Comparison of ENCODE assay signal across 17 cellular contexts in genomic region chr2:55399815-55400214, GRCh38. TPM values are rescaled to one million over a fixed set of nuclear protein-coding genes. Genes with fewer than 3 reads are reported as not detected.
A peak's percentile ranks its signal among the peaks of the same experiment; 100 is the strongest.
DNase-seq lines count a peak whose midpoint lies in the region; ATAC-seq, FAIRE-seq and TF ChIP-seq lines count a peak whose summit lies in the region.
"Had no signal": no experiment of that assay in that cellular context is flagged by ENCODE, and none has a peak within 500 bp of the region (broad histone marks: within the 10 kb centered on the region; RNA-seq: fewer than 3 reads in every experiment).

No MANE protein-coding gene starts in this region.

- no peaks in the 10 kb centered on the region for H3K36me3 ChIP-seq in GM23248 (ENCODE audit: low read depth)
- no peaks in the 10 kb centered on the region for H3K36me3 ChIP-seq in GM23338 (ENCODE audit: insufficient read depth)

- H4K20me1 ChIP-seq in GM23248 (ENCODE audit: insufficient read depth): no peaks in the 10 kb centered on the region
- H4K20me1 ChIP-seq in GM23338 (replicated peaks; ENCODE audit: insufficient read depth): no peaks in the 10 kb centered on the region

- no peaks in the 10 kb centered on the region for H3K27me3 ChIP-seq in GM23248 (replicated peaks; ENCODE audit: insufficient read depth)
- H3K27me3 ChIP-seq in GM23338 (ENCODE audit: insufficient read depth): no peaks in the 10 kb centered on the region

- H3K27me3 Mint-ChIP-seq in osteocyte (ENCODE audit: unreplicated experiment): no peaks in the 10 kb centered on the region
- no peaks in the 10 kb centered on the region for H3K27me3 Mint-ChIP-seq in GM23338 (ENCODE audit: insufficient read depth, low read depth, poor library complexity)

- H3K36me3 Mint-ChIP-seq in osteocyte (ENCODE audit: unreplicated experiment) (peaks cover 6% of the 10 kb centered on the region), GM23338 (ENCODE audit: low read depth) (peaks cover 10% of the 10 kb centered on the region; the same call in 2 of the 3 replicates)

- peak; percentile 19 for DNase-seq in GM23248
- no peak for DNase-seq in frontal cortex (ENCODE audit: low spot score in 2 of 2)
- no peak for DNase-seq in osteocyte (ENCODE audit: extremely low spot score, unreplicated experiment)
- DNase-seq in NCI-H526 treated with DMSO at 0.1 percent for 48 hours (lab: John Stamatoyannopoulos, UW): no peak
- DNase-seq in activated naive CD4-positive, alpha-beta T cell treated with Interleukin-2 at 50 U/mL for 16 hours: no peak
- no peak for DNase-seq in GM23338 (ENCODE audit: low spot score)
- no peak for DNase-seq in activated CD4-positive, alpha-beta T cell treated with anti-CD3 and anti-CD28 coated beads, Interleukin-2, amount 50 U/mL, for 48 hours
- DNase-seq: Caco-2; CD8-positive, alpha-beta T cell; DND-41; GF-D8; HCEC 1CT; HFFc6 had no signal

- H3K4me3 Mint-ChIP-seq in osteocyte (ENCODE audit: unreplicated experiment) (no peak overlapping the region), GM23338 (no peak overlapping the region)
- H3K4me3 Mint-ChIP-seq: CD14-positive monocyte; CD8-positive, alpha-beta T cell; HFFc6 had no signal

- peak; percentile 80 for ATAC-seq in SK-N-SH treated with all-trans-retinoic acid at 6 μM for 48 hours
- ATAC-seq in GM23338: no peak
- ATAC-seq: CD8-positive, alpha-beta T cell had no signal

- H3K27ac Mint-ChIP-seq in osteocyte (ENCODE audit: unreplicated experiment) (peak overlapping the region; percentile 73), GM23338 (no peak overlapping the region)
- H3K27ac Mint-ChIP-seq: CD8-positive, alpha-beta T cell; HFFc6 had no signal

- H3K4me1 ChIP-seq in GM23248 (ENCODE audit: insufficient read depth) (peaks cover 7% of the 10 kb centered on the region; the same call in 1 of the 2 replicates), GM23338 (ENCODE audit: insufficient read depth) (no peaks in the 10 kb centered on the region)
- H3K4me1 ChIP-seq: Caco-2 had no signal

- H3K9ac ChIP-seq in GM23248: no peak overlapping the region

- TF ChIP-seq CTCF in osteocyte (IDR thresholded peaks at IDR 0.05) (no peak), GM23338 (conservative IDR thresholded peaks at IDR 0.05; ENCODE audit: low read depth in 2 of 2) (no peak)

- H3K9me3 Mint-ChIP-seq in osteocyte (ENCODE audit: unreplicated experiment) (no peaks in the 10 kb centered on the region), GM23338 (no peaks in the 10 kb centered on the region)
- H3K9me3 Mint-ChIP-seq: CD14-positive monocyte; CD8-positive, alpha-beta T cell; HFFc6 had no signal

- H3F3A ChIP-seq in GM23248 (ENCODE audit: insufficient read depth) (no peaks in the 10 kb centered on the region), GM23338 (replicated peaks; ENCODE audit: low read depth) (no peaks in the 10 kb centered on the region)

- no peaks in the 10 kb centered on the region for H3K9me3 ChIP-seq in GM23248 (ENCODE audit: low read depth)
- H3K9me3 ChIP-seq: Caco-2 had no signal

- in situ Hi-C loops in GM23248 (cut with MboI): no loop called here

- no peaks in the 10 kb centered on the region for H3K9me2 ChIP-seq in GM23248 (ENCODE audit: insufficient read depth)
- no peaks in the 10 kb centered on the region for H3K9me2 ChIP-seq in GM23338 (ENCODE audit: insufficient read depth)

- H3K4me2 ChIP-seq in GM23248 (ENCODE audit: unreplicated experiment): no peak overlapping the region
- no peak overlapping the region for H3K4me2 ChIP-seq in GM23338

- H3K79me2 ChIP-seq in GM23248 (ENCODE audit: insufficient read depth) (peaks cover 49% of the 10 kb centered on the region), GM23338 (replicated peaks; ENCODE audit: insufficient read depth) (peaks cover 59% of the 10 kb centered on the region)

- H2AFZ ChIP-seq in GM23248 (no peak overlapping the region), GM23338 (no peak overlapping the region)

- FAIRE-seq in frontal cortex (lab: Jason Lieb, UNC): peak; percentile 82
- FAIRE-seq: GM19239 had no signal

- H3K27ac ChIP-seq in GM23248 (no peak overlapping the region), GM23338 (ENCODE audit: low read depth) (no peak overlapping the region)
- H3K27ac ChIP-seq: HL-60 had no signal

- peaks cover 35% of the 10 kb centered on the region for H3K4me1 Mint-ChIP-seq in osteocyte (ENCODE audit: unreplicated experiment)
- H3K4me1 Mint-ChIP-seq in GM23338: peaks cover 6% of the 10 kb centered on the region; the same call in 2 of the 3 replicates

- H3K4me3 ChIP-seq in GM23248: no peak overlapping the region
- no peak overlapping the region for H3K4me3 ChIP-seq in GM23338

TF ChIP-seq in SK-N-SH treated with all-trans-retinoic acid at 6 μM for 48 hours, 23 proteins besides CTCF, POLR2A, EP300 and RAD21:
- TF ChIP-seq ISL1 (CRISPR knock-in tag; IDR thresholded peaks at IDR 0.05) (peak; percentile 39), SNAI2 (CRISPR knock-in tag; IDR thresholded peaks at IDR 0.05) (no peak), RARB (CRISPR knock-in tag; IDR thresholded peaks at IDR 0.05) (no peak)

TF ChIP-seq in GM23338, 12 proteins besides CTCF, POLR2A, EP300 and RAD21 (continues in another document):
- TF ChIP-seq EZH2 (IDR thresholded peaks at IDR 0.05; ENCODE audit: low read depth, unreplicated experiment) (no peak), ZNF462 (CRISPR knock-in tag; IDR thresholded peaks at IDR 0.05) (no peak), POLR2AphosphoS5 (IDR thresholded peaks at IDR 0.05; ENCODE audit: low read depth) (no peak)

RNA-seq across cellular contexts. Expression of gene CCDC88A, which starts 19.8 kb away (rescaled TPM):
- 32.4 and 50.2 TPM in 2 replicates for total RNA-seq in GM23248 (2014; rRNA removed; shearing (Covaris generic))
- 25.8 and 30.4 TPM in 2 replicates for polyA plus RNA-seq in GM23248 (2016; fragmentation: Nextera tagmentation; extraction: Ambion mirVana)
- 273 TPM for total RNA-seq in frontal cortex
- 49.2 and 54.9 TPM in 2 replicates for total RNA-seq in osteocyte
- 134 and 144 TPM in 2 replicates for total RNA-seq in GM23338 (2014; rRNA removed; shearing (Covaris generic))
- 152 and 169 TPM in 2 replicates for polyA plus RNA-seq in GM23338 (2016; fragmentation: Nextera tagmentation; extraction: Ambion mirVana)
